9 cellular contexts compared by ENCODE assay signal in genomic region chr11:45181595-45182550, GRCh38. TPM values are rescaled to one million over a fixed set of nuclear protein-coding genes. Genes with fewer than 3 reads are reported as not detected.
DNase-seq lines count a peak whose midpoint lies in the region; ATAC-seq and TF ChIP-seq lines count a peak whose summit lies in the region.
"Had no signal": no experiment of that assay in that cellular context is flagged by ENCODE, and none has a peak within 500 bp of the region (broad histone marks: within the 10 kb centered on the region; RNA-seq: fewer than 3 reads in every experiment).

No MANE protein-coding gene starts in this region.

- H3K4me2 ChIP-seq in neural progenitor cell = peak overlapping the region; percentile 88

- no peaks in the 10 kb centered on the region for H3K9me3 ChIP-seq in neural progenitor cell (ENCODE audit: low read depth)

- no peak overlapping the region for H3K4me3 ChIP-seq in neural progenitor cell

- H3F3A ChIP-seq in neural progenitor cell (ENCODE audit: low read depth) = peaks cover 21% of the 10 kb centered on the region

- no peak overlapping the region for H2AFZ ChIP-seq in neural progenitor cell (replicated peaks)

- no peak overlapping the region for H3K9ac ChIP-seq in neural progenitor cell

- peaks cover 3% of the 10 kb centered on the region for H3K27me3 Mint-ChIP-seq in stimulated activated naive CD8-positive, alpha-beta T cell treated with anti-CD3 and anti-CD28 coated beads, Interleukin-15, Interleukin-2, amounts not matched to agents 100 ng/mL and 50 ng/mL, for 24 hours
- peaks cover 10% of the 10 kb centered on the region for H3K27me3 Mint-ChIP-seq in glutamatergic neuron (ENCODE audit: unreplicated experiment)
- peaks cover 9% of the 10 kb centered on the region for H3K27me3 Mint-ChIP-seq in neural progenitor cell (ENCODE audit: insufficient read depth, low read depth)

- no peak overlapping the region for H3K27ac Mint-ChIP-seq in stimulated activated naive CD8-positive, alpha-beta T cell treated with anti-CD3 and anti-CD28 coated beads, Interleukin-15, Interleukin-2, amounts not matched to agents 100 ng/mL and 50 ng/mL, for 24 hours
- H3K27ac Mint-ChIP-seq in glutamatergic neuron (ENCODE audit: unreplicated experiment) (no peak overlapping the region), neural progenitor cell (peak overlapping the region; percentile 82)

- peaks cover 9% of the 10 kb centered on the region for H3K4me1 ChIP-seq in neural progenitor cell

- H3K36me3 ChIP-seq in neural progenitor cell = no peaks in the 10 kb centered on the region

- no peaks in the 10 kb centered on the region for H4K20me1 ChIP-seq in neural progenitor cell (ENCODE audit: low read depth)

- H3K27ac ChIP-seq in neural progenitor cell = no peak overlapping the region

- no peak for DNase-seq in stimulated activated naive CD8-positive, alpha-beta T cell treated with anti-CD3 and anti-CD28 coated beads, Interleukin-15, Interleukin-2, amounts not matched to agents 100 U/mL and 50 U/mL, for 24 hours
- no peak for DNase-seq in glutamatergic neuron
- peak; percentile 13 for DNase-seq in neural progenitor cell (ENCODE audit: low spot score)
- DNase-seq in dedifferentiated amniotic fluid mesenchymal stem cell (ENCODE audit: extremely low spot score) = no peak
- DNase-seq in SW480 (ENCODE audit: low spot score) = no peak
- DNase-seq: NCI-H187 treated with DMSO at 0.1 percent for 48 hours had no signal

- H3K4me3 Mint-ChIP-seq in stimulated activated naive CD8-positive, alpha-beta T cell treated with anti-CD3 and anti-CD28 coated beads, Interleukin-15, Interleukin-2, amounts not matched to agents 100 ng/mL and 50 ng/mL, for 24 hours = peak overlapping the region; percentile 3
- H3K4me3 Mint-ChIP-seq in glutamatergic neuron (ENCODE audit: unreplicated experiment) (peak overlapping the region; percentile 57), neural progenitor cell (peak overlapping the region; percentile 76)

- H3K9me3 Mint-ChIP-seq in stimulated activated naive CD8-positive, alpha-beta T cell treated with anti-CD3 and anti-CD28 coated beads, Interleukin-15, Interleukin-2, amounts not matched to agents 100 ng/mL and 50 ng/mL, for 24 hours = no peaks in the 10 kb centered on the region
- peaks cover 4% of the 10 kb centered on the region for H3K9me3 Mint-ChIP-seq in glutamatergic neuron (ENCODE audit: unreplicated experiment)
- H3K9me3 Mint-ChIP-seq in neural progenitor cell = no peaks in the 10 kb centered on the region

- H3K27me3 ChIP-seq in neural progenitor cell = peaks cover 15% of the 10 kb centered on the region

- H3K79me2 ChIP-seq in neural progenitor cell (ENCODE audit: low read depth) = no peaks in the 10 kb centered on the region

- H3K4me1 Mint-ChIP-seq in stimulated activated naive CD8-positive, alpha-beta T cell treated with anti-CD3 and anti-CD28 coated beads, Interleukin-15, Interleukin-2, amounts not matched to agents 100 ng/mL and 50 ng/mL, for 24 hours (ENCODE audit: low read depth) = peaks cover 14% of the 10 kb centered on the region
- H3K4me1 Mint-ChIP-seq in glutamatergic neuron (ENCODE audit: low read depth, unreplicated experiment) (peaks cover 2% of the 10 kb centered on the region), neural progenitor cell (peaks cover 15% of the 10 kb centered on the region)

- TF ChIP-seq CTCF in glutamatergic neuron (IDR thresholded peaks at IDR 0.05; ENCODE audit: partially characterized antibody, unreplicated experiment) (no peak), neural progenitor cell (IDR thresholded peaks at IDR 0.05) (no peak)

- no peak for ATAC-seq in stimulated activated naive CD8-positive, alpha-beta T cell treated with anti-CD3 and anti-CD28 coated beads, Interleukin-15, Interleukin-2, amounts not matched to agents 100 U/mL and 50 U/mL, for 24 hours
- ATAC-seq in HG03095 (IDR thresholded peaks at IDR 0.05; ENCODE audit: unreplicated experiment) (no peak), GM19351 (IDR thresholded peaks at IDR 0.05; ENCODE audit: unreplicated experiment) (no peak)

- H3K36me3 Mint-ChIP-seq in stimulated activated naive CD8-positive, alpha-beta T cell treated with anti-CD3 and anti-CD28 coated beads, Interleukin-15, Interleukin-2, amounts not matched to agents 100 ng/mL and 50 ng/mL, for 24 hours (ENCODE audit: low read depth) = peaks cover under 1% of the 10 kb centered on the region
- H3K36me3 Mint-ChIP-seq in glutamatergic neuron (ENCODE audit: unreplicated experiment) (no peaks in the 10 kb centered on the region), neural progenitor cell (peaks cover 3% of the 10 kb centered on the region)

RNA-seq across cellular contexts. Expression of gene PRDM11, which starts 35.4 kb away (rescaled TPM):
- total RNA-seq in glutamatergic neuron (ENCODE audit: unreplicated experiment) = 7.5 TPM
- 1.8 and 5.3 TPM in 2 replicates for total RNA-seq in neural progenitor cell (ENCODE audit: low replicate concordance)

Comparison
In these comparisons a context has a peak if more than half of its experiments do, and no peak if none do; other contexts are left out.
1. H3K4me3 Mint-ChIP-seq: peak in every context shown above with its lines; median percentile 76 in neural progenitor cell; 57 in glutamatergic neuron; 3 in stimulated activated naive CD8-positive, alpha-beta T cell treated with anti-CD3 and anti-CD28 coated beads, Interleukin-15, Interleukin-2, amounts not matched to agents 100 ng/mL and 50 ng/mL, for 24 hours.